32 cellular contexts compared by ENCODE assay signal in genomic region chr5:135491038-135491551, GRCh38. TPM values are rescaled to one million over a fixed set of nuclear protein-coding genes. Genes with fewer than 3 reads are reported as not detected.
DNase-seq lines count a peak whose midpoint lies in the region; ATAC-seq, FAIRE-seq and TF ChIP-seq lines count a peak whose summit lies in the region.
"Had no signal": no experiment of that assay in that cellular context is flagged by ENCODE, and none has a peak within 500 bp of the region (broad histone marks: within the 10 kb centered on the region; RNA-seq: fewer than 3 reads in every experiment).

No MANE protein-coding gene starts in this region.

- FAIRE-seq in endothelial cell of umbilical vein (lab: Jason Lieb, UNC): no peak
- FAIRE-seq: bronchial epithelial cell, HTR-8/SVneo had no signal

- BruUV-seq in Caco-2 (replicated peaks; lab: Mats Ljungman, UMichigan): no TSS peak
- BruUV-seq in endothelial cell of umbilical vein (replicated peaks; lab: Mats Ljungman, UMichigan): no TSS peak

- dilution Hi-C loops in endothelial cell of umbilical vein (cut with MboI; ENCODE audit: extremely low pct_ligation_motif_present, low sequenced_read_pairs): no loop called here

- H3K9ac ChIP-seq in HUES64 (ENCODE audit: low read depth, low read length): no peak overlapping the region
- no peak overlapping the region for H3K9ac ChIP-seq in endothelial cell of umbilical vein (replicated peaks; ENCODE audit: extremely low read depth, insufficient read depth, low read length)

- H3K4me1 ChIP-seq in Caco-2 (peaks cover 44% of the 10 kb centered on the region), HUES64 (ENCODE audit: insufficient read depth, low read length) (peaks cover 50% of the 10 kb centered on the region), endothelial cell of umbilical vein (ENCODE audit: control insufficient read depth, extremely low read depth, insufficient read depth, low read length) (peaks cover 3% of the 10 kb centered on the region), right cardiac atrium (ENCODE audit: control insufficient read depth, insufficient read depth, low read length) (peaks cover 6% of the 10 kb centered on the region)

- no peaks in the 10 kb centered on the region for H3K9me1 ChIP-seq in endothelial cell of umbilical vein (replicated peaks; ENCODE audit: control insufficient read depth, extremely low read depth, insufficient read depth, low read length)

- H3K27ac ChIP-seq in HUES64 (ENCODE audit: low read depth, low read length): no peak overlapping the region
- no peak overlapping the region for H3K27ac ChIP-seq in endothelial cell of umbilical vein (ENCODE audit: insufficient read depth, low read depth, low read length)
- H3K27ac ChIP-seq in right cardiac atrium (ENCODE audit: low read length): no peak overlapping the region
- H3K27ac ChIP-seq: esophagus muscularis mucosa, foreskin keratinocyte, heart right ventricle, left lung, tibial artery had no signal

- peaks cover 38% of the 10 kb centered on the region for H3K4me1 Mint-ChIP-seq in Caco-2 (ENCODE audit: low read depth, unreplicated experiment)
- peaks cover 39% of the 10 kb centered on the region for H3K4me1 Mint-ChIP-seq in neural crest cell
- H3K4me1 Mint-ChIP-seq: activated T-helper 17 cell treated with anti-CD3 and anti-CD28 coated beads, Interleukin-2, amount 50 U/mL, for 72 hours had no signal

- H3K4me2 ChIP-seq in endothelial cell of umbilical vein (ENCODE audit: insufficient read depth, low read length): no peak overlapping the region

- TF ChIP-seq POLR2A in endothelial cell of umbilical vein (IDR thresholded peaks at IDR 0.05; ENCODE audit: low read depth, low read length): no peak

- no peak for ATAC-seq in right cardiac atrium
- ATAC-seq in omental fat pad (ENCODE audit: low FRiP score): no peak
- ATAC-seq in HG02885 (IDR thresholded peaks at IDR 0.05; ENCODE audit: poor library complexity, unreplicated experiment): no peak
- ATAC-seq: activated T-helper 17 cell treated with anti-CD3 and anti-CD28 coated beads, Interleukin-2, amount 50 U/mL, for 72 hours; effector memory CD8-positive, alpha-beta T cell had no signal

- H3K27me3 ChIP-seq in Caco-2 (replicated peaks; ENCODE audit: control insufficient read depth, insufficient read depth, low read length): no peaks in the 10 kb centered on the region
- H3K27me3 ChIP-seq in HUES64 (ENCODE audit: insufficient read depth, low read length): peaks cover 100% of the 10 kb centered on the region
- H3K27me3 ChIP-seq in endothelial cell of umbilical vein (ENCODE audit: control insufficient read depth in 2 of 2, insufficient read depth in 2 of 2, low read length in 2 of 2): peaks cover 63 to 79% of the 10 kb centered on the region in 2 experiments
- no peaks in the 10 kb centered on the region for H3K27me3 ChIP-seq in right cardiac atrium (ENCODE audit: control insufficient read depth, insufficient read depth)

- no peaks in the 10 kb centered on the region for H3K79me2 ChIP-seq in endothelial cell of umbilical vein (ENCODE audit: control insufficient read depth, insufficient read depth, low read length)

- no peaks in the 10 kb centered on the region for H4K20me1 ChIP-seq in endothelial cell of umbilical vein (replicated peaks; ENCODE audit: control insufficient read depth, extremely low read depth, insufficient read depth, low read length)

- no peaks in the 10 kb centered on the region for H3K36me3 ChIP-seq in Caco-2 (ENCODE audit: control insufficient read depth, insufficient read depth, low read length)
- H3K36me3 ChIP-seq in HUES64 (ENCODE audit: insufficient read depth, low read length): no peaks in the 10 kb centered on the region
- no peaks in the 10 kb centered on the region for H3K36me3 ChIP-seq in endothelial cell of umbilical vein (ENCODE audit: control insufficient read depth in 2 of 2, extremely low read depth in 1 of 2, insufficient read depth in 2 of 2, low read length in 2 of 2)
- H3K36me3 ChIP-seq: esophagus muscularis mucosa, heart right ventricle, left lung, tibial artery had no signal

- H3K4me3 Mint-ChIP-seq in Caco-2 (ENCODE audit: unreplicated experiment): peak overlapping the region; percentile 72
- peak overlapping the region; percentile 44 for H3K4me3 Mint-ChIP-seq in neural crest cell
- H3K4me3 Mint-ChIP-seq: activated CD4-positive, alpha-beta memory T cell treated with anti-CD3 and anti-CD28 coated beads, Interleukin-2, amount 10 ng/mL, durations not matched to agents 7 days and 5 days; activated naive CD8-positive, alpha-beta T cell; activated T-helper 17 cell treated with anti-CD3 and anti-CD28 coated beads, Interleukin-2, amount 50 U/mL, for 72 hours; effector memory CD8-positive, alpha-beta T cell had no signal

- no peaks in the 10 kb centered on the region for H3K9me3 ChIP-seq in Caco-2
- no peaks in the 10 kb centered on the region for H3K9me3 ChIP-seq in HUES64 (ENCODE audit: insufficient read depth, low read depth, low read length)
- H3K9me3 ChIP-seq in endothelial cell of umbilical vein (replicated peaks; ENCODE audit: control insufficient read depth, insufficient read depth, low read length): no peaks in the 10 kb centered on the region
- H3K9me3 ChIP-seq in right cardiac atrium (ENCODE audit: control insufficient read depth, low read length): no peaks in the 10 kb centered on the region
- H3K9me3 ChIP-seq: esophagus muscularis mucosa, heart right ventricle, left lung, tibial artery had no signal

- DNase-seq in Caco-2: no peak
- DNase-seq in endothelial cell of umbilical vein (ENCODE audit: low read depth, low spot score): no peak
- no peak for DNase-seq in neural crest cell (ENCODE audit: low read depth, low spot score)
- DNase-seq in right cardiac atrium: no peak
- no peak for DNase-seq in NCI-H1417 (lab: John Stamatoyannopoulos, UW)
- no peak for DNase-seq in omental fat pad (ENCODE audit: low spot score)
- DNase-seq: ACHN; activated CD4-positive, alpha-beta memory T cell treated with anti-CD3 and anti-CD28 coated beads, Interleukin-2, amount 10 ng/mL, durations not matched to agents 7 days and 5 days; activated CD4-positive, CD25-positive, alpha-beta regulatory T cell; anterior cingulate cortex; effector memory CD8-positive, alpha-beta T cell; GDM1; HCEC 1CT; heart right ventricle; Kasumi-1; mesenchymal stem cell; MV-4-11; NCI-H1694 treated with DMSO at 0.1 percent for 48 hours; occipital lobe; stimulated activated CD4-positive, alpha-beta T cell treated with anti-CD3 and anti-CD28 coated beads, Interleukin-2, amount 100 ng/mL, for 24 hours; T-helper 1 cell had no signal

- H3K36me3 Mint-ChIP-seq in Caco-2 (ENCODE audit: insufficient read depth, unreplicated experiment) (no peaks in the 10 kb centered on the region), neural crest cell (ENCODE audit: low read depth) (no peaks in the 10 kb centered on the region)
- H3K36me3 Mint-ChIP-seq: activated naive CD8-positive, alpha-beta T cell had no signal

- H3K9me3 Mint-ChIP-seq in Caco-2 (ENCODE audit: unreplicated experiment) (no peaks in the 10 kb centered on the region), neural crest cell (no peaks in the 10 kb centered on the region)
- H3K9me3 Mint-ChIP-seq: activated CD4-positive, alpha-beta memory T cell treated with anti-CD3 and anti-CD28 coated beads, Interleukin-2, amount 10 ng/mL, durations not matched to agents 7 days and 5 days; activated T-helper 17 cell treated with anti-CD3 and anti-CD28 coated beads, Interleukin-2, amount 50 U/mL, for 72 hours; effector memory CD8-positive, alpha-beta T cell had no signal

- H3K27ac Mint-ChIP-seq in Caco-2 (ENCODE audit: unreplicated experiment): no peak overlapping the region
- H3K27ac Mint-ChIP-seq in neural crest cell (ENCODE audit: unreplicated experiment): no peak overlapping the region
- H3K27ac Mint-ChIP-seq: activated CD4-positive, alpha-beta memory T cell treated with anti-CD3 and anti-CD28 coated beads, Interleukin-2, amount 10 ng/mL, durations not matched to agents 7 days and 5 days; activated naive CD8-positive, alpha-beta T cell; activated T-helper 17 cell treated with anti-CD3 and anti-CD28 coated beads, Interleukin-2, amount 50 U/mL, for 72 hours; effector memory CD8-positive, alpha-beta T cell had no signal

- WGBS in HUES64: 4% methylated on average over 14 of the region's 14 CpGs
- 26% methylated on average over 14 of the region's 14 CpGs for WGBS in right cardiac atrium

- intact Hi-C loops in Caco-2 (cut with micrococcal nuclease; ENCODE audit: unreplicated experiment) (loop anchor here (1.0 kb wide), 1 partner anchor 17 kb away; no protein-coding TSS in a partner anchor), endothelial cell of umbilical vein (cut with micrococcal nuclease) (no loop called here), right cardiac atrium (cut with DNase I) (no loop called here)

- no peak overlapping the region for H2AFZ ChIP-seq in endothelial cell of umbilical vein (ENCODE audit: low read depth, low read length)

- H3K27me3 Mint-ChIP-seq in Caco-2 (ENCODE audit: insufficient read depth, unreplicated experiment): no peaks in the 10 kb centered on the region
- peaks cover 100% of the 10 kb centered on the region for H3K27me3 Mint-ChIP-seq in neural crest cell (ENCODE audit: low read depth)

- CTCF ChIA-PET in Caco-2 (lab: Charles Lee): interaction anchor here (0.6 to 2.1 kb wide), 7 partner anchors 25 to 65 kb away, joined by 3 to 8 read pairs (median 5); no protein-coding TSS in a partner anchor
- CTCF ChIA-PET in endothelial cell of umbilical vein (lab: Charles Lee): interaction anchor here (1.5 kb wide), 1 partner anchor 70 kb away, joined by 4 read pairs; no protein-coding TSS in a partner anchor

- no peak for TF ChIP-seq CTCF in Caco-2 (IDR thresholded peaks at IDR 0.05; ENCODE audit: insufficient read depth in 1 of 2, low read depth in 1 of 2, low read length in 1 of 2, severe bottlenecking in 1 of 2, unreplicated experiment in 1 of 2)
- TF ChIP-seq CTCF in endothelial cell of umbilical vein (IDR thresholded peaks at IDR 0.05; ENCODE audit: extremely low read depth in 1 of 2, insufficient read depth in 1 of 2, low read depth in 1 of 2, low read length in 2 of 2): no peak
- TF ChIP-seq CTCF in neural crest cell (conservative IDR thresholded peaks at IDR 0.05): no peak
- TF ChIP-seq CTCF in omental fat pad (IDR thresholded peaks at IDR 0.05): no peak

- H3K4me3 ChIP-seq in Caco-2 (ENCODE audit: low read depth, low read length) (no peak overlapping the region; the same call in 1 of the 2 replicates), HUES64 (ENCODE audit: low read length) (peak overlapping the region; percentile 41; the same call in 1 of the 2 replicates), endothelial cell of umbilical vein (replicated peaks in 1 of 3; ENCODE audit: insufficient read depth in 1 of 3, low read depth in 1 of 3, low read length in 3 of 3) (no peak overlapping the region), right cardiac atrium (ENCODE audit: low read length) (no peak overlapping the region)
- H3K4me3 ChIP-seq: left lung, tibial artery had no signal

- POLR2A ChIA-PET in Caco-2 (lab: Charles Lee) (interaction anchor here (0.6 kb wide), 1 partner anchor 21 kb away, joined by 3 read pairs; no protein-coding TSS in a partner anchor), endothelial cell of umbilical vein (lab: Charles Lee) (no interaction called here)

RNA-seq across cellular contexts. Expression of gene TIFAB, which starts 38.9 kb away (rescaled TPM):
- not detected in 2 replicates for total RNA-seq in Caco-2 (2022)
- polyA plus RNA-seq in HUES64 (2013, experiment 1 of 2): not detected
- polyA plus RNA-seq in HUES64 (2013, experiment 2 of 2): not detected
- total RNA-seq in endothelial cell of umbilical vein: not detected in 2 replicates
- polyA plus RNA-seq in endothelial cell of umbilical vein: not detected in 2 replicates
- not detected in 2 replicates for polyA plus RNA-seq in endothelial cell of umbilical vein (2011; cell fraction: cytosol; rRNA removed)
- polyA plus RNA-seq in endothelial cell of umbilical vein (2011; cell fraction: nucleus; rRNA removed): not detected in 2 replicates
- not detected in 2 replicates for polyA plus RNA-seq in endothelial cell of umbilical vein (2012)
- polyA minus RNA-seq in endothelial cell of umbilical vein: not detected in 2 replicates
- polyA minus RNA-seq in endothelial cell of umbilical vein (2011; cell fraction: cytosol; rRNA and poly(A)+ RNA removed): not detected
- not detected in 2 replicates for polyA minus RNA-seq in endothelial cell of umbilical vein (2011; cell fraction: nucleus; rRNA and poly(A)+ RNA removed)
- not detected in 2 replicates for total RNA-seq in neural crest cell
- total RNA-seq in right cardiac atrium: not detected
- not detected for polyA plus RNA-seq in right cardiac atrium
- total RNA-seq in omental fat pad: not detected
- total RNA-seq: activated CD4-positive, alpha-beta memory T cell treated with anti-CD3 and anti-CD28 coated beads, Interleukin-2, amount 10 ng/mL, durations not matched to agents 7 days and 5 days; activated T-helper 17 cell treated with anti-CD3 and anti-CD28 coated beads, Interleukin-2, amount 50 U/mL, for 72 hours; bronchial epithelial cell; esophagus muscularis mucosa; foreskin keratinocyte; occipital lobe had no signal
- polyA plus RNA-seq: BJ, foreskin keratinocyte had no signal

RNA-seq across cellular contexts. Expression of gene DCANP1, which starts 43.9 kb away (rescaled TPM):
- total RNA-seq in Caco-2 (2022) (not detected in 2 replicates), endothelial cell of umbilical vein (not detected in 2 replicates), neural crest cell (not detected in 2 replicates), right cardiac atrium (not detected), omental fat pad (under 1 TPM in 1 of 4 donors, not detected in 3; 0.19 TPM)
- polyA plus RNA-seq in HUES64 (2013, experiment 1 of 2): not detected
- polyA plus RNA-seq in HUES64 (2013, experiment 2 of 2): not detected
- polyA plus RNA-seq in endothelial cell of umbilical vein (not detected in 2 replicates), right cardiac atrium (not detected)
- not detected in 2 replicates for polyA plus RNA-seq in endothelial cell of umbilical vein (2011; cell fraction: cytosol; rRNA removed)
- not detected in 2 replicates for polyA plus RNA-seq in endothelial cell of umbilical vein (2011; cell fraction: nucleus; rRNA removed)
- not detected in 2 replicates for polyA plus RNA-seq in endothelial cell of umbilical vein (2012)
- polyA minus RNA-seq in endothelial cell of umbilical vein: not detected in 2 replicates
- polyA minus RNA-seq in endothelial cell of umbilical vein (2011; cell fraction: cytosol; rRNA and poly(A)+ RNA removed): not detected
- not detected in 2 replicates for polyA minus RNA-seq in endothelial cell of umbilical vein (2011; cell fraction: nucleus; rRNA and poly(A)+ RNA removed)
- total RNA-seq: activated CD4-positive, alpha-beta memory T cell treated with anti-CD3 and anti-CD28 coated beads, Interleukin-2, amount 10 ng/mL, durations not matched to agents 7 days and 5 days; activated T-helper 17 cell treated with anti-CD3 and anti-CD28 coated beads, Interleukin-2, amount 50 U/mL, for 72 hours; bronchial epithelial cell; foreskin keratinocyte; heart right ventricle; occipital lobe had no signal
- polyA plus RNA-seq: BJ, foreskin keratinocyte, heart right ventricle had no signal

RNA-seq across cellular contexts. Expression of gene NEUROG1, which starts 44.7 kb away (rescaled TPM):
- total RNA-seq in Caco-2 (2022): not detected in 2 replicates
- not detected for polyA plus RNA-seq in HUES64 (2013, experiment 1 of 2)
- not detected for polyA plus RNA-seq in HUES64 (2013, experiment 2 of 2)
- not detected in 2 replicates for total RNA-seq in endothelial cell of umbilical vein
- not detected in 2 replicates for polyA plus RNA-seq in endothelial cell of umbilical vein
- polyA plus RNA-seq in endothelial cell of umbilical vein (2011; cell fraction: cytosol; rRNA removed): not detected in 2 replicates
- not detected in 2 replicates for polyA plus RNA-seq in endothelial cell of umbilical vein (2011; cell fraction: nucleus; rRNA removed)
- not detected in 2 replicates for polyA plus RNA-seq in endothelial cell of umbilical vein (2012)
- polyA minus RNA-seq in endothelial cell of umbilical vein: not detected in 2 replicates
- polyA minus RNA-seq in endothelial cell of umbilical vein (2011; cell fraction: cytosol; rRNA and poly(A)+ RNA removed): not detected
- polyA minus RNA-seq in endothelial cell of umbilical vein (2011; cell fraction: nucleus; rRNA and poly(A)+ RNA removed): not detected in 2 replicates
- 7.3 and 7.8 TPM in 2 replicates for total RNA-seq in neural crest cell
- total RNA-seq in right cardiac atrium: not detected
- polyA plus RNA-seq in right cardiac atrium: not detected
- not detected for total RNA-seq in omental fat pad
- total RNA-seq: activated CD4-positive, alpha-beta memory T cell treated with anti-CD3 and anti-CD28 coated beads, Interleukin-2, amount 10 ng/mL, durations not matched to agents 7 days and 5 days; activated T-helper 17 cell treated with anti-CD3 and anti-CD28 coated beads, Interleukin-2, amount 50 U/mL, for 72 hours; bronchial epithelial cell; esophagus muscularis mucosa; foreskin keratinocyte; heart right ventricle; left lung had no signal
- polyA plus RNA-seq: BJ, foreskin keratinocyte, heart right ventricle had no signal
